In the genomic region with DNA sequence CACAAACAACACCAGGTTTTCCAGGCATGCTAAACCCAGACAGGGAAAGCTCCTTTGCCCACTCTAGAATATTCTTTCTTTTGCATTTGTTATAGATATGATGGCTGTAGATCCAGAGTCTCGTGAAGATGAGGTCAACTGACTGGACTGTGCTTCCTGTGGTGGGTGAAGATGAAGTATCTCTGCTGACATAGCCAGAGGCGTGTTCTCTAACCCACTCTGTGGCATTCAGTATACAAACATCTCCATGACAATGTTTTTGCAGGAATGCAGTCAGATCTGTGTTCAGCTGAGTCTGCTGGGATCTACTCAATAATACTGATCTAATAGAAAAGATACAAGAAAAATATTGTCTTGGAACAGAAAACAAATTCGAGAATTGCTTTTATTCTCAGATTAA, we compare ENCODE assay signal across 19 cellular contexts.
"Had no signal": no experiment of that assay in that cellular context is flagged by ENCODE, and none has a peak within 500 bp of the region (broad histone marks: within the 10 kb centered on the region; RNA-seq: fewer than 3 reads in every experiment).

No MANE protein-coding gene starts in this region.

- DNase-seq: activated CD4-positive, alpha-beta T cell treated with anti-CD3 and anti-CD28 coated beads, Interleukin-2, amount 10 ng/mL, durations not matched to agents 7 days and 5 days; activated CD4-positive, CD25-positive, alpha-beta regulatory T cell; activated naive CD4-positive, alpha-beta T cell treated with anti-CD3 and anti-CD28 coated beads for 36 hours; activated naive CD8-positive, alpha-beta T cell treated with anti-CD3 and anti-CD28 coated beads, Interleukin-2, amount 50 U/mL, for 24 hours; aorta; dorsolateral prefrontal cortex; endodermal cell; left lung; mammary epithelial cell; mucosa of descending colon; naive thymus-derived CD4-positive, alpha-beta T cell; posterior cingulate gyrus; stimulated activated CD4-positive, alpha-beta T cell treated with anti-CD3 and anti-CD28 coated beads, Interleukin-4, amount 100 ng/mL, for 24 hours; stimulated activated naive CD4-positive, alpha-beta T cell; upper lobe of left lung had no signal

- H3K4me1 Mint-ChIP-seq: activated T-helper 17 cell treated with anti-CD3 and anti-CD28 coated beads, Interleukin-2, amount 50 U/mL, for 72 hours; endodermal cell had no signal

- H3K4me3 ChIP-seq: dorsolateral prefrontal cortex, left lung, mucosa of descending colon, skin epidermis, upper lobe of left lung had no signal

- H3K27me3 Mint-ChIP-seq: activated CD4-positive, alpha-beta T cell treated with anti-CD3 and anti-CD28 coated beads, Interleukin-2, amount 10 ng/mL, durations not matched to agents 7 days and 5 days; activated naive CD8-positive, alpha-beta T cell treated with anti-CD3 and anti-CD28 coated beads, Interleukin-2, amount 50 U/mL, for 24 hours; activated T-helper 17 cell treated with anti-CD3 and anti-CD28 coated beads, Interleukin-2, amount 50 U/mL, for 72 hours; naive thymus-derived CD4-positive, alpha-beta T cell had no signal

- FAIRE-seq: keratinocyte had no signal

- H3K27ac Mint-ChIP-seq: activated CD4-positive, alpha-beta T cell treated with anti-CD3 and anti-CD28 coated beads, Interleukin-2, amount 10 ng/mL, durations not matched to agents 7 days and 5 days; activated naive CD4-positive, alpha-beta T cell treated with anti-CD3 and anti-CD28 coated beads for 36 hours; activated naive CD8-positive, alpha-beta T cell treated with anti-CD3 and anti-CD28 coated beads, Interleukin-2, amount 50 U/mL, for 24 hours; activated T-helper 17 cell treated with anti-CD3 and anti-CD28 coated beads, Interleukin-2, amount 50 U/mL, for 72 hours; endodermal cell; T-helper 2 cell treated with Interferon-gamma antibody and Interleukin-4, amounts not matched to agents 5 μg/mL and 100 μg/mL, for 36 hours had no signal

- ATAC-seq: activated naive CD8-positive, alpha-beta T cell treated with anti-CD3 and anti-CD28 coated beads, Interleukin-2, amount 50 U/mL, for 24 hours; activated T-helper 17 cell treated with anti-CD3 and anti-CD28 coated beads, Interleukin-2, amount 50 U/mL, for 72 hours; left lung; mucosa of descending colon; naive thymus-derived CD4-positive, alpha-beta T cell had no signal

- H3K4me3 Mint-ChIP-seq: activated CD4-positive, alpha-beta T cell treated with anti-CD3 and anti-CD28 coated beads, Interleukin-2, amount 10 ng/mL, durations not matched to agents 7 days and 5 days; activated naive CD4-positive, alpha-beta T cell treated with anti-CD3 and anti-CD28 coated beads for 36 hours; activated naive CD8-positive, alpha-beta T cell treated with anti-CD3 and anti-CD28 coated beads, Interleukin-2, amount 50 U/mL, for 24 hours; activated T-helper 17 cell treated with anti-CD3 and anti-CD28 coated beads, Interleukin-2, amount 50 U/mL, for 72 hours; endodermal cell; naive thymus-derived CD4-positive, alpha-beta T cell; T-helper 2 cell treated with Interferon-gamma antibody and Interleukin-4, amounts not matched to agents 5 μg/mL and 100 μg/mL, for 36 hours had no signal

- H3K9me3 Mint-ChIP-seq: activated CD4-positive, alpha-beta T cell treated with anti-CD3 and anti-CD28 coated beads, Interleukin-2, amount 10 ng/mL, durations not matched to agents 7 days and 5 days; activated naive CD4-positive, alpha-beta T cell treated with anti-CD3 and anti-CD28 coated beads for 36 hours; activated naive CD8-positive, alpha-beta T cell treated with anti-CD3 and anti-CD28 coated beads, Interleukin-2, amount 50 U/mL, for 24 hours; activated T-helper 17 cell treated with anti-CD3 and anti-CD28 coated beads, Interleukin-2, amount 50 U/mL, for 72 hours; naive thymus-derived CD4-positive, alpha-beta T cell; T-helper 2 cell treated with Interferon-gamma antibody and Interleukin-4, amounts not matched to agents 5 μg/mL and 100 μg/mL, for 36 hours had no signal

- H3K27me3 ChIP-seq: dorsolateral prefrontal cortex, left lung, upper lobe of left lung had no signal

- H3K27ac ChIP-seq: dorsolateral prefrontal cortex, left lung, upper lobe of left lung had no signal

- H3K9me3 ChIP-seq: left lung, mucosa of descending colon, upper lobe of left lung had no signal
